1 cellular context compared by ENCODE assay signal in the genomic region with DNA sequence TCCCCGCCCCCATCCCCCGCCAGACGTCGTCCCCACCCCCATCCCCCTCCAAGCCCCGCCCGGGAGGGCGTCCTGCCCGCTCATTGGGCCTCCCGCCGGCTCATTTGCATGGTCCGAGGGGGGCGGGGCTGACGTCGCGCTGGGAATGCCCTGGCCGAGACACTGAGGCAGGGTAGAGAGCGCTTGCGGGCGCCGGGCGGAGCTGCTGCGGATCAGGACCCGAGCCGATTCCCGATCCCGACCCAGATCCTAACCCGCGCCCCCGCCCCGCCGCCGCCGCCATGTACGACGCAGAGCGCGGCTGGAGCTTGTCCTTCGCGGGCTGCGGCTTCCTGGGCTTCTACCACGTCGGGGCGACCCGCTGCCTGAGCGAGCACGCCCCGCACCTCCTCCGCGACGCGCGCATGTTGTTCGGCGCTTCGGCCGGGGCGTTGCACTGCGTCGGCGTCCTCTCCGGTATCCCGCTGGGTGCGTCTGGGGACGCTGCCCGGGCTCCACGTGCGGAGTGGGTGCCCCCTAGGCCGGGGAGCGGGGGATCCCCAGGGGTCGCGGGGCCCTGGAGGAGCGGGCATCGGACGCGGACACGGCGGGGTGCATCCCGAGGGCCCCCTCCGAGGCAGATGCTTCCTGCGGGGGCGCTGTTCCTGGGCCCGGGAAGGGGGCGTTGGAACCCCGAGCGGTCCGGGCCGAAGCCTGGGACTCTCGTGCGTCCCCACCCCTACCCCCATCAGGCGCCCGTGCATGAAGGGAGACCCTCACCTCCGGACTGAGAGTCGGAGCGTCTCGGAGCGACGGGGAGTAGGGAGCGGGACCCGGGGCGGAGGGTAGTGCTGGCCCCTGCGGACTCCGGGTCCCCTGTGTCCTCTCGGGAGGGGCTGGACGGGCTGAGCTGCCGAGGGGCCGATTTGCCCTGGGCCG.
TF ChIP-seq lines count a peak whose summit lies in the region.

A gene with protein sequence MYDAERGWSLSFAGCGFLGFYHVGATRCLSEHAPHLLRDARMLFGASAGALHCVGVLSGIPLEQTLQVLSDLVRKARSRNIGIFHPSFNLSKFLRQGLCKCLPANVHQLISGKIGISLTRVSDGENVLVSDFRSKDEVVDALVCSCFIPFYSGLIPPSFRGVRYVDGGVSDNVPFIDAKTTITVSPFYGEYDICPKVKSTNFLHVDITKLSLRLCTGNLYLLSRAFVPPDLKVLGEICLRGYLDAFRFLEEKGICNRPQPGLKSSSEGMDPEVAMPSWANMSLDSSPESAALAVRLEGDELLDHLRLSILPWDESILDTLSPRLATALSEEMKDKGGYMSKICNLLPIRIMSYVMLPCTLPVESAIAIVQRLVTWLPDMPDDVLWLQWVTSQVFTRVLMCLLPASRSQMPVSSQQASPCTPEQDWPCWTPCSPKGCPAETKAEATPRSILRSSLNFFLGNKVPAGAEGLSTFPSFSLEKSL (plus strand): TSS at position 175 of the 918 bp plus-strand sequence. CDS start 107 bp downstream, at position 282.

TF ChIP-seq in HepG2, 621 proteins besides CTCF, POLR2A, EP300 and RAD21 (continued from another document and continues in another):
- TF ChIP-seq, protein P1, sequence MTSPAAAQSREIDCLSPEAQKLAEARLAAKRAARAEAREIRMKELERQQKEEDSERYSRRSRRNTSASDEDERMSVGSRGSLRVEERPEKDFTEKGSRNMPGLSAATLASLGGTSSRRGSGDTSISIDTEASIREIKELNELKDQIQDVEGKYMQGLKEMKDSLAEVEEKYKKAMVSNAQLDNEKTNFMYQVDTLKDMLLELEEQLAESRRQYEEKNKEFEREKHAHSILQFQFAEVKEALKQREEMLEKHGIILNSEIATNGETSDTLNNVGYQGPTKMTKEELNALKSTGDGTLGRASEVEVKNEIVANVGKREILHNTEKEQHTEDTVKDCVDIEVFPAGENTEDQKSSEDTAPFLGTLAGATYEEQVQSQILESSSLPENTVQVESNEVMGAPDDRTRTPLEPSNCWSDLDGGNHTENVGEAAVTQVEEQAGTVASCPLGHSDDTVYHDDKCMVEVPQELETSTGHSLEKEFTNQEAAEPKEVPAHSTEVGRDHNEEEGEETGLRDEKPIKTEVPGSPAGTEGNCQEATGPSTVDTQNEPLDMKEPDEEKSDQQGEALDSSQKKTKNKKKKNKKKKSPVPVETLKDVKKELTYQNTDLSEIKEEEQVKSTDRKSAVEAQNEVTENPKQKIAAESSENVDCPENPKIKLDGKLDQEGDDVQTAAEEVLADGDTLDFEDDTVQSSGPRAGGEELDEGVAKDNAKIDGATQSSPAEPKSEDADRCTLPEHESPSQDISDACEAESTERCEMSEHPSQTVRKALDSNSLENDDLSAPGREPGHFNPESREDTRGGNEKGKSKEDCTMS (CRISPR knock-in tag; conservative IDR thresholded peaks at IDR 0.05), result no peak
- 0 out of 2 replicates have a peak, but pooled peaks have one; percentile 70 for TF ChIP-seq ZNF124 (CRISPR knock-in tag; IDR thresholded peaks at IDR 0.05)
- no peak for TF ChIP-seq SIX4 (CRISPR knock-in tag; IDR thresholded peaks at IDR 0.05)
- peak; percentile 31; the same call in 1 of the 2 replicates for TF ChIP-seq ZNF761 (CRISPR knock-in tag; conservative IDR thresholded peaks at IDR 0.05)
- peak; percentile 74; the same call in 1 of the 2 replicates for TF ChIP-seq ZBTB38 (CRISPR knock-in tag; IDR thresholded peaks at IDR 0.05)
- TF ChIP-seq ZNF775 (CRISPR knock-in tag; IDR thresholded peaks at IDR 0.05; ENCODE audit: borderline replicate concordance), result 0 out of 2 replicates have a peak, but pooled peaks have one; percentile 33
- TF ChIP-seq KAT7 (CRISPR knock-in tag; IDR thresholded peaks at IDR 0.05; ENCODE audit: borderline replicate concordance), result peak; percentile 55; the same call in 1 of the 2 replicates
- no peak for TF ChIP-seq SNRNP70 (IDR thresholded peaks at IDR 0.05; ENCODE audit: low read depth, low read length)
- peak; percentile 41; the same call in 1 of the 2 replicates for TF ChIP-seq THAP11 (CRISPR knock-in tag; IDR thresholded peaks at IDR 0.05)
- TF ChIP-seq PHF8 (CRISPR knock-in tag; IDR thresholded peaks at IDR 0.05), result peak; percentile 81
- TF ChIP-seq RBM39 (IDR thresholded peaks at IDR 0.05; ENCODE audit: low read depth, low read length, poor library complexity, severe bottlenecking), result peak; percentile 44
- TF ChIP-seq PAWR (CRISPR knock-in tag; IDR thresholded peaks at IDR 0.05; ENCODE audit: borderline replicate concordance), result no peak
- TF ChIP-seq MTA3 (CRISPR knock-in tag; IDR thresholded peaks at IDR 0.05), result no peak
- TF ChIP-seq ZNF354B (CRISPR knock-in tag; IDR thresholded peaks at IDR 0.05), result peak; percentile 90; the same call in 1 of the 2 replicates
- TF ChIP-seq NFYB (CRISPR knock-in tag; IDR thresholded peaks at IDR 0.05), result no peak
- TF ChIP-seq WIZ (CRISPR knock-in tag; IDR thresholded peaks at IDR 0.05), result 0 out of 2 replicates have a peak, but pooled peaks have one; percentile 41
- TF ChIP-seq ISX (CRISPR knock-in tag; conservative IDR thresholded peaks at IDR 0.05), result no peak
- TF ChIP-seq SIN3B (IDR thresholded peaks at IDR 0.05; ENCODE audit: low read length), result no peak
- TF ChIP-seq EHMT2 (IDR thresholded peaks at IDR 0.05; ENCODE audit: borderline replicate concordance, low read depth, low read length), result no peak
- peak; percentile 21 for TF ChIP-seq YY1 (IDR thresholded peaks at IDR 0.05; ENCODE audit: insufficient read depth, insufficient replicate concordance, low read depth, low read length)
- no peak for TF ChIP-seq CENPX (CRISPR knock-in tag; IDR thresholded peaks at IDR 0.05)
- no peak for TF ChIP-seq ONECUT2 (CRISPR knock-in tag; IDR thresholded peaks at IDR 0.05)
- 0 out of 2 replicates have a peak, but pooled peaks have one; percentile 55 for TF ChIP-seq MTF1 (CRISPR knock-in tag; IDR thresholded peaks at IDR 0.05)
- TF ChIP-seq ZFP36L2 (CRISPR knock-in tag; IDR thresholded peaks at IDR 0.05), result no peak
- TF ChIP-seq AGO2 (optimal IDR thresholded peaks at IDR 0.05; ENCODE audit: low read depth, low read length), result peak; percentile 82
- TF ChIP-seq, protein P2, sequence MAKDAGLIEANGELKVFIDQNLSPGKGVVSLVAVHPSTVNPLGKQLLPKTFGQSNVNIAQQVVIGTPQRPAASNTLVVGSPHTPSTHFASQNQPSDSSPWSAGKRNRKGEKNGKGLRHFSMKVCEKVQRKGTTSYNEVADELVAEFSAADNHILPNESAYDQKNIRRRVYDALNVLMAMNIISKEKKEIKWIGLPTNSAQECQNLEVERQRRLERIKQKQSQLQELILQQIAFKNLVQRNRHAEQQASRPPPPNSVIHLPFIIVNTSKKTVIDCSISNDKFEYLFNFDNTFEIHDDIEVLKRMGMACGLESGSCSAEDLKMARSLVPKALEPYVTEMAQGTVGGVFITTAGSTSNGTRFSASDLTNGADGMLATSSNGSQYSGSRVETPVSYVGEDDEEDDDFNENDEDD (CRISPR knock-in tag; IDR thresholded peaks at IDR 0.05; ENCODE audit: borderline replicate concordance), result peak; percentile 23; the same call in 1 of the 2 replicates
- peak; percentile 28; the same call in 1 of the 2 replicates for TF ChIP-seq NAIF1 (CRISPR knock-in tag; IDR thresholded peaks at IDR 0.05; ENCODE audit: borderline replicate concordance)
- TF ChIP-seq, protein P3, sequence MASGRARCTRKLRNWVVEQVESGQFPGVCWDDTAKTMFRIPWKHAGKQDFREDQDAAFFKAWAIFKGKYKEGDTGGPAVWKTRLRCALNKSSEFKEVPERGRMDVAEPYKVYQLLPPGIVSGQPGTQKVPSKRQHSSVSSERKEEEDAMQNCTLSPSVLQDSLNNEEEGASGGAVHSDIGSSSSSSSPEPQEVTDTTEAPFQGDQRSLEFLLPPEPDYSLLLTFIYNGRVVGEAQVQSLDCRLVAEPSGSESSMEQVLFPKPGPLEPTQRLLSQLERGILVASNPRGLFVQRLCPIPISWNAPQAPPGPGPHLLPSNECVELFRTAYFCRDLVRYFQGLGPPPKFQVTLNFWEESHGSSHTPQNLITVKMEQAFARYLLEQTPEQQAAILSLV (CRISPR knock-in tag; IDR thresholded peaks at IDR 0.05; ENCODE audit: borderline replicate concordance), result peak; percentile 78; the same call in 1 of the 2 replicates
- 0 out of 2 replicates have a peak, but pooled peaks have one; percentile 46 for TF ChIP-seq IRX3 (CRISPR knock-in tag; IDR thresholded peaks at IDR 0.05; ENCODE audit: borderline replicate concordance, low read depth)
- peak; percentile 45; the same call in 1 of the 2 replicates for TF ChIP-seq RFXAP (CRISPR knock-in tag; IDR thresholded peaks at IDR 0.05; ENCODE audit: borderline replicate concordance)
- TF ChIP-seq, protein P4, sequence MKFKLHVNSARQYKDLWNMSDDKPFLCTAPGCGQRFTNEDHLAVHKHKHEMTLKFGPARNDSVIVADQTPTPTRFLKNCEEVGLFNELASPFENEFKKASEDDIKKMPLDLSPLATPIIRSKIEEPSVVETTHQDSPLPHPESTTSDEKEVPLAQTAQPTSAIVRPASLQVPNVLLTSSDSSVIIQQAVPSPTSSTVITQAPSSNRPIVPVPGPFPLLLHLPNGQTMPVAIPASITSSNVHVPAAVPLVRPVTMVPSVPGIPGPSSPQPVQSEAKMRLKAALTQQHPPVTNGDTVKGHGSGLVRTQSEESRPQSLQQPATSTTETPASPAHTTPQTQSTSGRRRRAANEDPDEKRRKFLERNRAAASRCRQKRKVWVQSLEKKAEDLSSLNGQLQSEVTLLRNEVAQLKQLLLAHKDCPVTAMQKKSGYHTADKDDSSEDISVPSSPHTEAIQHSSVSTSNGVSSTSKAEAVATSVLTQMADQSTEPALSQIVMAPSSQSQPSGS (CRISPR knock-in tag; IDR thresholded peaks at IDR 0.05), result no peak; the same call in none of the 2 replicates
- TF ChIP-seq, protein P5, sequence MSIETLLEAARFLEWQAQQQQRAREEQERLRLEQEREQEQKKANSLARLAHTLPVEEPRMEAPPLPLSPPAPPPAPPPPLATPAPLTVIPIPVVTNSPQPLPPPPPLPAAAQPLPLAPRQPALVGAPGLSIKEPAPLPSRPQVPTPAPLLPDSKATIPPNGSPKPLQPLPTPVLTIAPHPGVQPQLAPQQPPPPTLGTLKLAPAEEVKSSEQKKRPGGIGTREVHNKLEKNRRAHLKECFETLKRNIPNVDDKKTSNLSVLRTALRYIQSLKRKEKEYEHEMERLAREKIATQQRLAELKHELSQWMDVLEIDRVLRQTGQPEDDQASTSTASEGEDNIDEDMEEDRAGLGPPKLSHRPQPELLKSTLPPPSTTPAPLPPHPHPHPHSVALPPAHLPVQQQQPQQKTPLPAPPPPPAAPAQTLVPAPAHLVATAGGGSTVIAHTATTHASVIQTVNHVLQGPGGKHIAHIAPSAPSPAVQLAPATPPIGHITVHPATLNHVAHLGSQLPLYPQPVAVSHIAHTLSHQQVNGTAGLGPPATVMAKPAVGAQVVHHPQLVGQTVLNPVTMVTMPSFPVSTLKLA (IDR thresholded peaks at IDR 0.05), result no peak
- peak; percentile 49; the same call in 1 of the 2 replicates for TF ChIP-seq PHF21A (CRISPR knock-in tag; IDR thresholded peaks at IDR 0.05)
- peak; percentile 39; the same call in 1 of the 2 replicates for TF ChIP-seq HDAC2 (CRISPR knock-in tag; IDR thresholded peaks at IDR 0.05)
- TF ChIP-seq MTF2 (CRISPR knock-in tag; IDR thresholded peaks at IDR 0.05; ENCODE audit: borderline replicate concordance), result peak; percentile 73; the same call in 1 of the 2 replicates
- 0 out of 2 replicates have a peak, but pooled peaks have one; percentile 44 for TF ChIP-seq ZNF766 (CRISPR knock-in tag; IDR thresholded peaks at IDR 0.05; ENCODE audit: borderline replicate concordance)
- TF ChIP-seq, protein P6, sequence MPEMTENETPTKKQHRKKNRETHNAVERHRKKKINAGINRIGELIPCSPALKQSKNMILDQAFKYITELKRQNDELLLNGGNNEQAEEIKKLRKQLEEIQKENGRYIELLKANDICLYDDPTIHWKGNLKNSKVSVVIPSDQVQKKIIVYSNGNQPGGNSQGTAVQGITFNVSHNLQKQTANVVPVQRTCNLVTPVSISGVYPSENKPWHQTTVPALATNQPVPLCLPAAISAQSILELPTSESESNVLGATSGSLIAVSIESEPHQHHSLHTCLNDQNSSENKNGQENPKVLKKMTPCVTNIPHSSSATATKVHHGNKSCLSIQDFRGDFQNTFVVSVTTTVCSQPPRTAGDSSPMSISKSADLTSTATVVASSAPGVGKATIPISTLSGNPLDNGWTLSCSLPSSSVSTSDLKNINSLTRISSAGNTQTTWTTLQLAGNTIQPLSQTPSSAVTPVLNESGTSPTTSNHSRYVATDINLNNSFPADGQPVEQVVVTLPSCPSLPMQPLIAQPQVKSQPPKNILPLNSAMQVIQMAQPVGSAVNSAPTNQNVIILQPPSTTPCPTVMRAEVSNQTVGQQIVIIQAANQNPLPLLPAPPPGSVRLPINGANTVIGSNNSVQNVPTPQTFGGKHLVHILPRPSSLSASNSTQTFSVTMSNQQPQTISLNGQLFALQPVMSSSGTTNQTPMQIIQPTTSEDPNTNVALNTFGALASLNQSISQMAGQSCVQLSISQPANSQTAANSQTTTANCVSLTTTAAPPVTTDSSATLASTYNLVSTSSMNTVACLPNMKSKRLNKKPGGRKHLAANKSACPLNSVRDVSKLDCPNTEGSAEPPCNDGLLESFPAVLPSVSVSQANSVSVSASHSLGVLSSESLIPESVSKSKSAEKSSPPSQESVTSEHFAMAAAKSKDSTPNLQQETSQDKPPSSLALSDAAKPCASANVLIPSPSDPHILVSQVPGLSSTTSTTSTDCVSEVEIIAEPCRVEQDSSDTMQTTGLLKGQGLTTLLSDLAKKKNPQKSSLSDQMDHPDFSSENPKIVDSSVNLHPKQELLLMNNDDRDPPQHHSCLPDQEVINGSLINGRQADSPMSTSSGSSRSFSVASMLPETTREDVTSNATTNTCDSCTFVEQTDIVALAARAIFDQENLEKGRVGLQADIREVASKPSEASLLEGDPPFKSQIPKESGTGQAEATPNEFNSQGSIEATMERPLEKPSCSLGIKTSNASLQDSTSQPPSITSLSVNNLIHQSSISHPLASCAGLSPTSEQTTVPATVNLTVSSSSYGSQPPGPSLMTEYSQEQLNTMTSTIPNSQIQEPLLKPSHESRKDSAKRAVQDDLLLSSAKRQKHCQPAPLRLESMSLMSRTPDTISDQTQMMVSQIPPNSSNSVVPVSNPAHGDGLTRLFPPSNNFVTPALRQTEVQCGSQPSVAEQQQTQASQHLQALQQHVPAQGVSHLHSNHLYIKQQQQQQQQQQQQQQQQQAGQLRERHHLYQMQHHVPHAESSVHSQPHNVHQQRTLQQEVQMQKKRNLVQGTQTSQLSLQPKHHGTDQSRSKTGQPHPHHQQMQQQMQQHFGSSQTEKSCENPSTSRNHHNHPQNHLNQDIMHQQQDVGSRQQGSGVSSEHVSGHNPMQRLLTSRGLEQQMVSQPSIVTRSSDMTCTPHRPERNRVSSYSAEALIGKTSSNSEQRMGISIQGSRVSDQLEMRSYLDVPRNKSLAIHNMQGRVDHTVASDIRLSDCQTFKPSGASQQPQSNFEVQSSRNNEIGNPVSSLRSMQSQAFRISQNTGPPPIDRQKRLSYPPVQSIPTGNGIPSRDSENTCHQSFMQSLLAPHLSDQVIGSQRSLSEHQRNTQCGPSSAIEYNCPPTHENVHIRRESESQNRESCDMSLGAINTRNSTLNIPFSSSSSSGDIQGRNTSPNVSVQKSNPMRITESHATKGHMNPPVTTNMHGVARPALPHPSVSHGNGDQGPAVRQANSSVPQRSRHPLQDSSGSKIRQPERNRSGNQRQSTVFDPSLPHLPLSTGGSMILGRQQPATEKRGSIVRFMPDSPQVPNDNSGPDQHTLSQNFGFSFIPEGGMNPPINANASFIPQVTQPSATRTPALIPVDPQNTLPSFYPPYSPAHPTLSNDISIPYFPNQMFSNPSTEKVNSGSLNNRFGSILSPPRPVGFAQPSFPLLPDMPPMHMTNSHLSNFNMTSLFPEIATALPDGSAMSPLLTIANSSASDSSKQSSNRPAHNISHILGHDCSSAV (CRISPR knock-in tag; IDR thresholded peaks at IDR 0.05; ENCODE audit: borderline replicate concordance), result no peak
- TF ChIP-seq SOX6 (IDR thresholded peaks at IDR 0.05), result no peak
- TF ChIP-seq SOX6 (CRISPR knock-in tag; IDR thresholded peaks at IDR 0.05), result 0 out of 2 replicates have a peak, but pooled peaks have one; percentile 18
